ENCODE assay signal across 8 cellular contexts in the genomic region with DNA sequence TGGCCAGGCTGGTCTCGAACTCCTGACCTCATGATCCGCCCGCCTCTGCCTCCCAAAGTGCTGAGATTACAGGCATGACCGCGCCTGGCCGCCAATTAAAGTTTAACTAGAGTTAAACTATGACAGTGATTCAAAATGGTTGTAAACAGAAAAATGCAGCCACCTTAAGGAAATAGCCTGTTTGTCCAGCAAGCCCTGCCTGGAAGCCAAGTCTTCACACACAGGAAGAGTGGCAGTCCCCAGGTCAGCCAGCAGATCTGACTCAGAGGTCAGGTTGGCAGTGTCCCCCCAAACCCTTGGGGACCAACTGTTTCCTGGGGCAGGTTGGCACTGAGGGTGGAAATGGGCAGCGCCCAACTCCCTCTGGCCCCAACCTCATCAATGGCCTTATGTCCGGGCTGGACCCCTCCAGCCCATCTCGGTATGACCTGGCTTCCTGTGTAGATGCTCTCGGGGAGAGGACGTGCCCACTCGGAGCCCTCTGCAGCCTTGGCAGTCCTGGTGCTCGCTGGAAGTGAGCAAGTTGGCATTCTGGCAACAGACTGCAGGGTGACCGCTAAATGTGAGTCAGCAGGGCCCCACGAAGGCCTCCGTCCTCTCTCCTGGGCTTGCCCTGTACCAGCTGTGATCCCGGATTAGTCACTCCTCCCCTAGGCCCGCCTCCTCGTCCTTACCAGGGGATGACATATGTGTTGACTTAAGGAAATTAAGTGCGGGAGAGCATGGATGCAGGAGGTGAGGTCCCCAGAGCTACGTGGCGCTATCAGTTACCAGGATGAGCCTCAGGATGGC. TPM values are rescaled to one million over a fixed set of nuclear protein-coding genes. Genes with fewer than 3 reads are reported as not detected.
DNase-seq lines count a peak whose midpoint lies in the region; ATAC-seq, FAIRE-seq and TF ChIP-seq lines count a peak whose summit lies in the region.

No MANE protein-coding gene starts in this region.

- H3K27ac Mint-ChIP-seq in HFFc6, result peak overlapping the region; percentile 96

- TF ChIP-seq CTCF in HFFc6 (IDR thresholded peaks at IDR 0.05) (no peak), heart left ventricle (IDR thresholded peaks at IDR 0.05) (no peak), pancreas (IDR thresholded peaks at IDR 0.05) (no peak)

- peaks cover 2% of the 10 kb centered on the region for H3K27me3 Mint-ChIP-seq in HFFc6 (ENCODE audit: insufficient read depth)

- H3K9me3 ChIP-seq in ES-I3 (ENCODE audit: control insufficient read depth, insufficient read depth, low read length) (no peaks in the 10 kb centered on the region), heart left ventricle (no peaks in the 10 kb centered on the region), pancreas (no peaks in the 10 kb centered on the region), aorta (ENCODE audit: control insufficient read depth, low read length) (no peaks in the 10 kb centered on the region)

- no peaks in the 10 kb centered on the region for H3K36me3 Mint-ChIP-seq in HFFc6 (ENCODE audit: low read depth)

- H3K27ac ChIP-seq in heart left ventricle, result peak overlapping the region; percentile 87 to 99 (median 95)
- H3K27ac ChIP-seq in pancreas, result peak overlapping the region; percentile 91 to 97 (median 96)
- peak overlapping the region; percentile 84 to 95 for H3K27ac ChIP-seq in aorta (ENCODE audit: low read depth in 1 of 2, low read length in 2 of 2)

- 33 to 75% (median 37%) methylated on average over 7 to 22 of the region's 22 CpGs for WGBS in heart left ventricle, 4 donors
- WGBS in pancreas, 2 donors, result 7 to 8% methylated on average over 20 to 22 of the region's 22 CpGs
- 19% methylated on average over 22 of the region's 22 CpGs for WGBS in aorta, 2 donors

- H3K4me3 Mint-ChIP-seq in HFFc6, result peak overlapping the region; percentile 86

- peaks cover 9% of the 10 kb centered on the region; the same call in 1 of the 2 replicates for H3K36me3 ChIP-seq in ES-I3 (ENCODE audit: insufficient read depth, low read length)
- H3K36me3 ChIP-seq in heart left ventricle, result peaks cover 0 to 22% (median 10%) of the 10 kb centered on the region in 9 donors
- peaks cover 0 to 11% (median 3%) of the 10 kb centered on the region in 3 donors for H3K36me3 ChIP-seq in pancreas
- H3K36me3 ChIP-seq in aorta (ENCODE audit: control insufficient read depth in 1 of 2, insufficient read depth in 2 of 2, low read length in 1 of 2), result no peaks in the 10 kb centered on the region

- H3K4me3 ChIP-seq in heart left ventricle (peak overlapping the region; percentile 32 to 75 (median 62)), pancreas (peak overlapping the region; percentile 10 to 58 (median 32)), aorta (ENCODE audit: low read length in 2 of 2) (peak overlapping the region; percentile 21 to 35)

- no peaks in the 10 kb centered on the region for H3K9me3 Mint-ChIP-seq in HFFc6

- FAIRE-seq in pancreas (lab: Jason Lieb, UNC), result no peak

- peaks cover 50% of the 10 kb centered on the region for H3K4me1 Mint-ChIP-seq in HFFc6 (ENCODE audit: low read depth)

- H3K27me3 ChIP-seq in heart left ventricle, result no peaks in the 10 kb centered on the region
- no peaks in the 10 kb centered on the region for H3K27me3 ChIP-seq in pancreas
- no peaks in the 10 kb centered on the region for H3K27me3 ChIP-seq in aorta (ENCODE audit: control insufficient read depth in 1 of 2, insufficient read depth in 2 of 2, low read length in 1 of 2)

- ATAC-seq in heart left ventricle (peak; percentile 81 to 92 (median 88)), pancreas (peak; percentile 92 to 95 (median 93)), aorta (ENCODE audit: low FRiP score) (peak; percentile 94)

- intact Hi-C loops in heart left ventricle (cut with DNase I), result loop anchor here in 5 of 10 donors (1.0 to 10.0 kb wide), 6 partner anchors 16 to 462 kb away; a partner anchor contains a TSS
- intact Hi-C loops in pancreas (cut with DNase I), result loop anchor here in 1 of 3 donors (5.0 kb wide), 1 partner anchor 65 kb away; no protein-coding TSS in a partner anchor
- intact Hi-C loops in aorta (cut with DNase I), result loop anchor here in 1 of 2 donors (1.0 kb wide), 1 partner anchor 16 kb away; no protein-coding TSS in a partner anchor

- peak overlapping the region; percentile 60; the same call in 1 of the 2 replicates for H3K9ac ChIP-seq in ES-I3 (ENCODE audit: low read depth, low read length)

- TF ChIP-seq POLR2A in heart left ventricle (IDR thresholded peaks at IDR 0.05), result no peak

- H3K4me1 ChIP-seq in ES-I3 (ENCODE audit: insufficient read depth, low read length) (peaks cover 25% of the 10 kb centered on the region), heart left ventricle (peaks cover 3 to 59% (median 44%) of the 10 kb centered on the region in 12 donors), pancreas (peaks cover 14 to 20% (median 18%) of the 10 kb centered on the region in 3 donors), aorta (ENCODE audit: control insufficient read depth in 1 of 2, insufficient read depth in 2 of 2, low read length in 2 of 2) (no peaks in the 10 kb centered on the region)

- peak; percentile 98 for DNase-seq in HFFc6
- peak; percentile 72 for DNase-seq in NCI-H1105 (lab: John Stamatoyannopoulos, UW)
- DNase-seq in SKM-1 treated with dmso at 0.1 percent for 144 hours (lab: John Stamatoyannopoulos, UW; ENCODE audit: unreplicated experiment), result peak; percentile 69
- DNase-seq in amniotic epithelial cell (ENCODE audit: low read depth), result peak; percentile 95
- peak; percentile 87 to 96 (median 91) for DNase-seq in heart left ventricle
- DNase-seq in pancreas, result peak; percentile 86 to 98 (median 96)
- peak; percentile 97 for DNase-seq in aorta

RNA-seq across cellular contexts. Expression of a gene that starts 9.7 kb away (rescaled TPM):
- total RNA-seq in HFFc6 (2021; fragmentation: NEBNext Ultra II Directional; extraction: Animal tissue kit (Norgen Biotek cat#: 25700)), result 1,000 to 10,000 TPM in 1 of 6 experiments, 100 to 1,000 TPM in 5; 847 to 1,026 (median 920) TPM
- 1,000 to 10,000 TPM in 2 of 9 donors, 100 to 1,000 TPM in 7; 725 to 1,040 (median 857) TPM for total RNA-seq in heart left ventricle
- 100 to 1,000 TPM; 375 to 959 TPM for polyA plus RNA-seq in heart left ventricle
- total RNA-seq in pancreas, result 100 to 1,000 TPM; 370 to 577 (median 464) TPM
- 100 to 1,000 TPM; 145 to 328 TPM for polyA plus RNA-seq in pancreas
- 100 to 1,000 TPM; 490 to 636 TPM for total RNA-seq in aorta
- polyA plus RNA-seq in aorta, result 100 to 1,000 TPM; 385 to 391 TPM

RNA-seq across cellular contexts. Expression of a gene that starts 13.8 kb away (rescaled TPM):
- total RNA-seq in HFFc6 (2021; fragmentation: NEBNext Ultra II Directional; extraction: Animal tissue kit (Norgen Biotek cat#: 25700)), result 10 to 100 TPM; 14.9 to 29.9 (median 26.8) TPM
- 100 to 1,000 TPM in 8 of 9 donors, 10 to 100 TPM in 1; 94.9 to 319 (median 136) TPM for total RNA-seq in heart left ventricle
- 10 to 100 TPM; 48.0 to 77.5 TPM for polyA plus RNA-seq in heart left ventricle
- 10 to 100 TPM; 24.8 to 72.7 (median 44.4) TPM for total RNA-seq in pancreas
- 10 to 100 TPM; 35.5 to 89.8 TPM for polyA plus RNA-seq in pancreas
- 100 to 1,000 TPM; 121 to 142 TPM for total RNA-seq in aorta
- 100 to 1,000 TPM in 1 of 2 donors, 10 to 100 TPM in 1; 38.3 to 120 TPM for polyA plus RNA-seq in aorta

RNA-seq across cellular contexts. Expression of a gene that starts 20.1 kb away (rescaled TPM):
- total RNA-seq in HFFc6 (2021; fragmentation: NEBNext Ultra II Directional; extraction: Animal tissue kit (Norgen Biotek cat#: 25700)), result 100 to 1,000 TPM; 108 to 132 (median 120) TPM
- total RNA-seq in heart left ventricle, result 10 to 100 TPM; 18.1 to 35.6 (median 26.4) TPM
- polyA plus RNA-seq in heart left ventricle, result 10 to 100 TPM; 10.2 to 36.7 TPM
- total RNA-seq in pancreas, result 10 to 100 TPM; 15.9 to 30.4 (median 20.5) TPM
- polyA plus RNA-seq in pancreas, result 10 to 100 TPM; 10.8 to 23.6 TPM
- 10 to 100 TPM; 23.4 to 26.0 TPM for total RNA-seq in aorta
- polyA plus RNA-seq in aorta, result 10 to 100 TPM; 10.6 to 27.7 TPM

RNA-seq across cellular contexts. Expression of a gene that starts 20.5 kb away (rescaled TPM):
- total RNA-seq in HFFc6 (2021; fragmentation: NEBNext Ultra II Directional; extraction: Animal tissue kit (Norgen Biotek cat#: 25700)), result not detected
- total RNA-seq in heart left ventricle (under 1 TPM in 6 of 9 donors, not detected in 3; 0.31 to 0.96 (median 0.68) TPM), pancreas (1 to 10 TPM; 1.1 to 4.3 (median 2.2) TPM), aorta (1 to 10 TPM in 1 of 2 donors, not detected in 1; 1.6 TPM)
- polyA plus RNA-seq in heart left ventricle (under 1 TPM in 1 of 2 donors, not detected in 1; 0.42 TPM), pancreas (under 1 TPM; 0.34 to 0.73 TPM), aorta (1 to 10 TPM in 1 of 2 donors, not detected in 1; 1.3 TPM)

RNA-seq across cellular contexts. Expression of a gene that starts 28.1 kb away (rescaled TPM):
- total RNA-seq in HFFc6 (2021; fragmentation: NEBNext Ultra II Directional; extraction: Animal tissue kit (Norgen Biotek cat#: 25700)), result 1 to 10 TPM; 4.2 to 6.7 (median 5.8) TPM
- total RNA-seq in heart left ventricle, result 10 to 100 TPM in 1 of 9 donors, 1 to 10 TPM in 8; 2.5 to 13.1 (median 3.8) TPM
- polyA plus RNA-seq in heart left ventricle, result 1 to 10 TPM; 4.0 to 5.8 TPM
- total RNA-seq in pancreas, result 10 to 100 TPM in 1 of 6 donors, 1 to 10 TPM in 5; 2.5 to 16.9 (median 5.5) TPM
- 10 to 100 TPM; 10.1 to 12.1 TPM for polyA plus RNA-seq in pancreas
- 10 to 100 TPM in 1 of 2 donors, 1 to 10 TPM in 1; 5.4 to 10.9 TPM for total RNA-seq in aorta
- polyA plus RNA-seq in aorta, result 1 to 10 TPM; 3.5 to 4.4 TPM

Comparison
In these comparisons a context has a peak if more than half of its experiments do, and no peak if none do; other contexts are left out.
1. Peak in every context shown above with its lines: DNase-seq, ATAC-seq, H3K4me3 ChIP-seq and H3K27ac ChIP-seq.